8 cellular contexts compared by ENCODE assay signal in genomic region chr1:5990913-5991783, GRCh38. TPM values are rescaled to one million over a fixed set of nuclear protein-coding genes. Genes with fewer than 3 reads are reported as not detected.
DNase-seq lines count a peak whose midpoint lies in the region; FAIRE-seq and TF ChIP-seq lines count a peak whose summit lies in the region.

No MANE protein-coding gene starts in this region.

- H3K27me3 ChIP-seq in endothelial cell of umbilical vein (ENCODE audit: control insufficient read depth in 2 of 2, insufficient read depth in 2 of 2, low read length in 2 of 2) (no peaks in the 10 kb centered on the region), mucosa of stomach (ENCODE audit: control insufficient read depth, insufficient read depth, low read length) (peaks cover 13% of the 10 kb centered on the region)

- TSS peak; percentile 43 for BruUV-seq in endothelial cell of umbilical vein (replicated peaks; lab: Mats Ljungman, UMichigan)

- POLR2A ChIA-PET in HEK293 (lab: Yijun Ruan, JAX): interaction anchor here (0.6 to 2.3 kb wide), 3 partner anchors 8 to 15 kb away, joined by 4 to 11 read pairs (median 9); no protein-coding TSS in a partner anchor
- POLR2A ChIA-PET in activated CD4-positive, alpha-beta T cell treated with anti-CD3 and anti-CD28 coated beads, Interleukin-2, amount 10 ng/mL, durations not matched to agents 7 days and 5 days (lab: Charles Lee): interaction anchor here (0.7 kb wide), 1 partner anchor 33 kb away, joined by 3 read pairs; no protein-coding TSS in a partner anchor
- POLR2A ChIA-PET in endothelial cell of umbilical vein (lab: Charles Lee): no interaction called here

- H3K4me2 ChIP-seq in endothelial cell of umbilical vein (ENCODE audit: insufficient read depth, low read length): peak overlapping the region; percentile 77

- no peaks in the 10 kb centered on the region for H3K9me3 Mint-ChIP-seq in activated CD4-positive, alpha-beta T cell treated with anti-CD3 and anti-CD28 coated beads, Interleukin-2, amount 10 ng/mL, durations not matched to agents 7 days and 5 days
- H3K9me3 Mint-ChIP-seq in type B pancreatic cell: no peaks in the 10 kb centered on the region

- peaks cover 26% of the 10 kb centered on the region for H3K4me1 Mint-ChIP-seq in activated CD4-positive, alpha-beta T cell treated with anti-CD3 and anti-CD28 coated beads, Interleukin-2, amount 10 ng/mL, durations not matched to agents 7 days and 5 days
- H3K4me1 Mint-ChIP-seq in type B pancreatic cell (ENCODE audit: unreplicated experiment): peaks cover 16% of the 10 kb centered on the region

- no peak for TF ChIP-seq POLR2A in endothelial cell of umbilical vein (IDR thresholded peaks at IDR 0.05; ENCODE audit: low read depth, low read length)

- H3K9me1 ChIP-seq in endothelial cell of umbilical vein (replicated peaks; ENCODE audit: control insufficient read depth, extremely low read depth, insufficient read depth, low read length): no peaks in the 10 kb centered on the region

- H3K9me3 ChIP-seq in HEK293 (ENCODE audit: control insufficient read depth, insufficient read depth, low read depth, low read length) (no peaks in the 10 kb centered on the region), endothelial cell of umbilical vein (replicated peaks; ENCODE audit: control insufficient read depth, insufficient read depth, low read length) (no peaks in the 10 kb centered on the region), mucosa of stomach (ENCODE audit: control insufficient read depth, low read length) (no peaks in the 10 kb centered on the region)

- H3K4me1 ChIP-seq in HEK293 (ENCODE audit: control insufficient read depth, insufficient read depth, low read length): no peaks in the 10 kb centered on the region
- peaks cover 10% of the 10 kb centered on the region for H3K4me1 ChIP-seq in endothelial cell of umbilical vein (ENCODE audit: control insufficient read depth, extremely low read depth, insufficient read depth, low read length)
- no peaks in the 10 kb centered on the region for H3K4me1 ChIP-seq in mucosa of stomach (ENCODE audit: control insufficient read depth, insufficient read depth, low read length)

- peak overlapping the region; percentile 61 for H2AFZ ChIP-seq in endothelial cell of umbilical vein (ENCODE audit: low read depth, low read length)

- intact Hi-C loops in endothelial cell of umbilical vein (cut with micrococcal nuclease): no loop called here

- dilution Hi-C loops in endothelial cell of umbilical vein (cut with MboI; ENCODE audit: extremely low pct_ligation_motif_present, low sequenced_read_pairs): no loop called here

- no peaks in the 10 kb centered on the region for H3K27me3 Mint-ChIP-seq in activated CD4-positive, alpha-beta T cell treated with anti-CD3 and anti-CD28 coated beads, Interleukin-2, amount 10 ng/mL, durations not matched to agents 7 days and 5 days
- peaks cover 17% of the 10 kb centered on the region for H3K27me3 Mint-ChIP-seq in type B pancreatic cell

- peaks cover 13% of the 10 kb centered on the region for H3K36me3 Mint-ChIP-seq in activated CD4-positive, alpha-beta T cell treated with anti-CD3 and anti-CD28 coated beads, Interleukin-2, amount 10 ng/mL, durations not matched to agents 7 days and 5 days (ENCODE audit: low read depth)
- H3K36me3 Mint-ChIP-seq in type B pancreatic cell: no peaks in the 10 kb centered on the region

- no peak for TF ChIP-seq CTCF in HEK293 (tag by site-specific recombination; IDR thresholded peaks at IDR 0.05)
- TF ChIP-seq CTCF in endothelial cell of umbilical vein (IDR thresholded peaks at IDR 0.05; ENCODE audit: extremely low read depth in 1 of 2, insufficient read depth in 1 of 2, low read depth in 1 of 2, low read length in 2 of 2): no peak
- no peak for TF ChIP-seq CTCF in type B pancreatic cell (conservative IDR thresholded peaks at IDR 0.05)

- no peak for FAIRE-seq in endothelial cell of umbilical vein (lab: Jason Lieb, UNC)

- H3K4me3 ChIP-seq in HEK293 (ENCODE audit: low read depth, low read length) (peak overlapping the region; percentile 77), endothelial cell of umbilical vein (replicated peaks in 1 of 3; ENCODE audit: insufficient read depth in 1 of 3, low read depth in 1 of 3, low read length in 3 of 3) (peak overlapping the region; percentile 43 to 74 (median 55)), mucosa of stomach (ENCODE audit: low read length) (peak overlapping the region; percentile 67)

- no peaks in the 10 kb centered on the region for H3K79me2 ChIP-seq in endothelial cell of umbilical vein (ENCODE audit: control insufficient read depth, insufficient read depth, low read length)

- H3K36me3 ChIP-seq in HEK293 (ENCODE audit: control insufficient read depth in 2 of 2, insufficient read depth in 1 of 2, low read length in 2 of 2): peaks cover 0 to 10% of the 10 kb centered on the region in 2 experiments; a peak in 1 of 3 replicates
- no peaks in the 10 kb centered on the region for H3K36me3 ChIP-seq in endothelial cell of umbilical vein (ENCODE audit: control insufficient read depth in 2 of 2, extremely low read depth in 1 of 2, insufficient read depth in 2 of 2, low read length in 2 of 2)
- no peaks in the 10 kb centered on the region for H3K36me3 ChIP-seq in mucosa of stomach (ENCODE audit: control insufficient read depth, insufficient read depth, low read length)

- CTCF ChIA-PET in HEK293 (lab: Yijun Ruan, JAX) (interaction anchor here (1.1 to 2.6 kb wide), 2 partner anchors 10 to 43 kb away, joined by 3 to 12 read pairs; no protein-coding TSS in a partner anchor), endothelial cell of umbilical vein (lab: Charles Lee) (interaction anchor here (1.2 to 1.4 kb wide), 2 partner anchors 9 to 18 kb away, joined by 3 to 7 read pairs; no protein-coding TSS in a partner anchor)
- CTCF ChIA-PET in activated CD4-positive, alpha-beta T cell treated with anti-CD3 and anti-CD28 coated beads, Interleukin-2, amount 10 ng/mL, durations not matched to agents 7 days and 5 days (lab: Charles Lee): interaction anchor here (1.5 to 1.6 kb wide), 2 partner anchors 10 to 16 kb away, joined by 3 to 5 read pairs; no protein-coding TSS in a partner anchor

- H3K27ac ChIP-seq in HEK293 (ENCODE audit: extremely low read depth, low read depth, low read length) (no peak overlapping the region), endothelial cell of umbilical vein (ENCODE audit: insufficient read depth, low read depth, low read length) (no peak overlapping the region)

- peak overlapping the region; percentile 96 for H3K4me3 Mint-ChIP-seq in activated CD4-positive, alpha-beta T cell treated with anti-CD3 and anti-CD28 coated beads, Interleukin-2, amount 10 ng/mL, durations not matched to agents 7 days and 5 days
- peak overlapping the region; percentile 92 for H3K4me3 Mint-ChIP-seq in type B pancreatic cell

- peak; percentile 68 for DNase-seq in AG20443 (ENCODE audit: low spot score)
- DNase-seq in activated CD4-positive, alpha-beta T cell treated with anti-CD3 and anti-CD28 coated beads, Interleukin-2, amount 10 ng/mL, durations not matched to agents 7 days and 5 days: peak; percentile 44
- DNase-seq in endothelial cell of umbilical vein (ENCODE audit: low read depth, low spot score): peak; percentile 33
- no peak for DNase-seq in type B pancreatic cell (ENCODE audit: extremely low spot score, unreplicated experiment)
- no peak for DNase-seq in activated CD4-positive, CD25-positive, alpha-beta regulatory T cell (lab: John Stamatoyannopoulos, UW)
- DNase-seq in NOMO-1 (lab: John Stamatoyannopoulos, UW; ENCODE audit: unreplicated experiment in 2 of 2): no peak

- H3K27ac Mint-ChIP-seq in activated CD4-positive, alpha-beta T cell treated with anti-CD3 and anti-CD28 coated beads, Interleukin-2, amount 10 ng/mL, durations not matched to agents 7 days and 5 days: peak overlapping the region; percentile 87
- peak overlapping the region; percentile 81 for H3K27ac Mint-ChIP-seq in type B pancreatic cell

- peak overlapping the region; percentile 45 for H3K9ac ChIP-seq in endothelial cell of umbilical vein (replicated peaks; ENCODE audit: extremely low read depth, insufficient read depth, low read length)
- H3K9ac ChIP-seq in mucosa of stomach (ENCODE audit: low read length): peak overlapping the region; percentile 47

- H4K20me1 ChIP-seq in endothelial cell of umbilical vein (replicated peaks; ENCODE audit: control insufficient read depth, extremely low read depth, insufficient read depth, low read length): no peaks in the 10 kb centered on the region

TF ChIP-seq in HEK293, 187 proteins besides CTCF, POLR2A, EP300 and RAD21 (continues in another document):
- no peak for TF ChIP-seq ZNF140 (tag by site-specific recombination; IDR thresholded peaks at IDR 0.05)
- TF ChIP-seq ZNF302 (tag by site-specific recombination; IDR thresholded peaks at IDR 0.05; ENCODE audit: low read depth): no peak

RNA-seq across cellular contexts. Expression of gene NPHP4, which starts 1.1 kb away (rescaled TPM):
- 10 to 100 TPM; 14.6 to 16.1 TPM for total RNA-seq in activated CD4-positive, alpha-beta T cell treated with anti-CD3 and anti-CD28 coated beads, Interleukin-2, amount 10 ng/mL, durations not matched to agents 7 days and 5 days
- total RNA-seq in endothelial cell of umbilical vein: 9.9 and 11.7 TPM in 2 replicates
- 4.4 and 5.0 TPM in 2 replicates for polyA plus RNA-seq in endothelial cell of umbilical vein
- polyA plus RNA-seq in endothelial cell of umbilical vein (2011; cell fraction: cytosol; rRNA removed): 3.2 and 4.3 TPM in 2 replicates
- polyA plus RNA-seq in endothelial cell of umbilical vein (2011; cell fraction: nucleus; rRNA removed): 23.1 and 24.3 TPM in 2 replicates
- 5.4 and 7.8 TPM in 2 replicates for polyA plus RNA-seq in endothelial cell of umbilical vein (2012)
- polyA minus RNA-seq in endothelial cell of umbilical vein: 6.9 and 11.9 TPM in 2 replicates
- polyA minus RNA-seq in endothelial cell of umbilical vein (2011; cell fraction: cytosol; rRNA and poly(A)+ RNA removed): 7.3 TPM
- 11.4 and 15.6 TPM in 2 replicates for polyA minus RNA-seq in endothelial cell of umbilical vein (2011; cell fraction: nucleus; rRNA and poly(A)+ RNA removed)
- 10.3 and 21.7 TPM in 2 replicates for total RNA-seq in type B pancreatic cell (ENCODE audit: low replicate concordance)

RNA-seq across cellular contexts. Expression of gene KCNAB2, which starts 54.5 kb away (rescaled TPM):
- 100 to 1,000 TPM; 258 to 294 TPM for total RNA-seq in activated CD4-positive, alpha-beta T cell treated with anti-CD3 and anti-CD28 coated beads, Interleukin-2, amount 10 ng/mL, durations not matched to agents 7 days and 5 days
- total RNA-seq in endothelial cell of umbilical vein: 3.8 and 4.6 TPM in 2 replicates
- polyA plus RNA-seq in endothelial cell of umbilical vein: 2.2 and 2.4 TPM in 2 replicates
- 1.8 and 2.4 TPM in 2 replicates for polyA plus RNA-seq in endothelial cell of umbilical vein (2011; cell fraction: cytosol; rRNA removed)
- polyA plus RNA-seq in endothelial cell of umbilical vein (2011; cell fraction: nucleus; rRNA removed): 6.3 and 7.0 TPM in 2 replicates
- polyA plus RNA-seq in endothelial cell of umbilical vein (2012): 3.5 and 5.9 TPM in 2 replicates
- 1.5 and 1.8 TPM in 2 replicates for polyA minus RNA-seq in endothelial cell of umbilical vein
- 24.4 TPM for polyA minus RNA-seq in endothelial cell of umbilical vein (2011; cell fraction: cytosol; rRNA and poly(A)+ RNA removed)
- 1.9 and 5.2 TPM in 2 replicates for polyA minus RNA-seq in endothelial cell of umbilical vein (2011; cell fraction: nucleus; rRNA and poly(A)+ RNA removed)
- 1.7 and 7.2 TPM in 2 replicates for total RNA-seq in type B pancreatic cell (ENCODE audit: low replicate concordance)

Comparison
In these comparisons a context has a peak if more than half of its experiments do, and no peak if none do; other contexts are left out.
1. DNase-seq: peak in AG20443 (single experiment), activated CD4-positive, alpha-beta T cell treated with anti-CD3 and anti-CD28 coated beads, Interleukin-2, amount 10 ng/mL, durations not matched to agents 7 days and 5 days (single experiment) and endothelial cell of umbilical vein (single experiment); none in type B pancreatic cell (single experiment), activated CD4-positive, CD25-positive, alpha-beta regulatory T cell (0 of 4) and NOMO-1 (0 of 2).
2. RNA of gene KCNAB2, which starts 54.5 kb away (total RNA-seq): 258 to 294 TPM in activated CD4-positive, alpha-beta T cell treated with anti-CD3 and anti-CD28 coated beads, Interleukin-2, amount 10 ng/mL, durations not matched to agents 7 days and 5 days; 1.7 to 7.2 TPM in type B pancreatic cell and 3.8 to 4.6 TPM in endothelial cell of umbilical vein; every median in the first group is over 10 times any median in the second.
3. Peak in every context shown above with its lines, with median percentiles within 50 percentile points of each other: H3K4me3 ChIP-seq.